Comparison of ENCODE assay signal across 27 cellular contexts in the genomic region with DNA sequence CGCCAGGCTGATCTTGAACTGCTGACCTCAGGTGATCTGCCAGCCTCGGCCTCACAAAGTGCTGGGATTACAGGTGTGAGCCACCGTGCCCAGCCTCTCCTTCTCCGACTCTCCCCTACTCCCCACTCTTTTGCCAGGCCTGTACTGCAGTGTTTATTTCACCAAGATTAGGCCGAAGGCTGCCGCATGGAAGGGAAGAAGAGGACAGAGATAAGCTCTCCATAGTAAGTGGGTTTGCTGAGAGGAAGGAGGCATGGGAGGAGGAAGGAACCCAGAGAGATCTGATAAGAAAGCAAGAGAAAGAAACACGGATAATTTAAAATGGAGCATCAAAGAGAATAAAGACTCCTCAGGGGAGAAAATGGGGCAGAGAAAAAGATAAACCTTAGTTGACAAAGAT.
"Had no signal": no experiment of that assay in that cellular context is flagged by ENCODE, and none has a peak within 500 bp of the region (broad histone marks: within the 10 kb centered on the region; RNA-seq: fewer than 3 reads in every experiment).

No MANE protein-coding gene starts in this region.

- DNase-seq: activated CD4-positive, alpha-beta T cell treated with anti-CD3 and anti-CD28 coated beads for 36 hours; activated CD4-positive, CD25-positive, alpha-beta regulatory T cell; activated CD8-positive, alpha-beta memory T cell treated with anti-CD3 and anti-CD28 coated beads, Interleukin-2, amount 10 ng/mL, durations not matched to agents 7 days and 5 days; activated CD8-positive, alpha-beta T cell treated with anti-CD3 and anti-CD28 coated beads, Interleukin-2, amount 10 ng/mL, durations not matched to agents 7 days and 5 days; activated effector memory CD4-positive, alpha-beta T cell treated with Interleukin-2 at 50 U/mL for 16 hours; activated naive CD4-positive, alpha-beta T cell treated with Interleukin-2 at 50 U/mL for 16 hours; activated T-cell treated with anti-CD3 and anti-CD28 coated beads, Interleukin-2, amount 50 U/mL, for 48 hours; anterior cingulate cortex; cerebellar nuclear complex; colonic mucosa; effector memory CD4-positive, alpha-beta T cell; islet precursor cell; left cardiac atrium; mammary epithelial cell; stimulated activated CD4-positive, alpha-beta T cell treated with anti-CD3 and anti-CD28 coated beads, Interleukin-1b, Interleukin-23, amount 100 ng/mL, for 48 hours; stimulated activated CD4-positive, alpha-beta T cell treated with anti-CD3 and anti-CD28 coated beads, Interleukin-4, amount 100 ng/mL, for 4 hours; T-helper 1 cell; thyroid gland; upper lobe of left lung had no signal

- ATAC-seq: activated CD4-positive, alpha-beta T cell treated with anti-CD3 and anti-CD28 coated beads for 36 hours; activated CD8-positive, alpha-beta memory T cell treated with anti-CD3 and anti-CD28 coated beads, Interleukin-2, amount 10 ng/mL, durations not matched to agents 7 days and 5 days; activated CD8-positive, alpha-beta T cell treated with anti-CD3 and anti-CD28 coated beads, Interleukin-2, amount 10 ng/mL, durations not matched to agents 7 days and 5 days; gastroesophageal sphincter; left cardiac atrium; psoas muscle had no signal

- H3K36me3 Mint-ChIP-seq: activated CD8-positive, alpha-beta memory T cell treated with anti-CD3 and anti-CD28 coated beads, Interleukin-2, amount 10 ng/mL, durations not matched to agents 7 days and 5 days; activated naive CD8-positive, alpha-beta T cell had no signal

- H3K27me3 Mint-ChIP-seq: activated CD8-positive, alpha-beta memory T cell treated with anti-CD3 and anti-CD28 coated beads, Interleukin-2, amount 10 ng/mL, durations not matched to agents 7 days and 5 days; activated naive CD8-positive, alpha-beta T cell; stimulated activated naive CD8-positive, alpha-beta T cell treated with anti-CD3 and anti-CD28 coated beads, Interleukin-15, Interleukin-2, amounts not matched to agents 100 ng/mL and 50 ng/mL, for 24 hours had no signal

- H3K4me3 Mint-ChIP-seq: activated CD4-positive, alpha-beta T cell treated with anti-CD3 and anti-CD28 coated beads for 36 hours; activated CD8-positive, alpha-beta memory T cell treated with anti-CD3 and anti-CD28 coated beads, Interleukin-2, amount 10 ng/mL, durations not matched to agents 7 days and 5 days; activated CD8-positive, alpha-beta T cell treated with anti-CD3 and anti-CD28 coated beads, Interleukin-2, amount 10 ng/mL, durations not matched to agents 7 days and 5 days; activated naive CD8-positive, alpha-beta T cell; brain; nephron; stimulated activated naive CD8-positive, alpha-beta T cell treated with anti-CD3 and anti-CD28 coated beads, Interleukin-15, Interleukin-2, amounts not matched to agents 100 ng/mL and 50 ng/mL, for 24 hours; T-helper 2 cell treated with Interferon-gamma antibody and Interleukin-4, amounts not matched to agents 5 μg/mL and 100 μg/mL, for 36 hours had no signal

- H3K27ac Mint-ChIP-seq: activated CD4-positive, alpha-beta T cell treated with anti-CD3 and anti-CD28 coated beads for 36 hours; activated CD8-positive, alpha-beta memory T cell treated with anti-CD3 and anti-CD28 coated beads, Interleukin-2, amount 10 ng/mL, durations not matched to agents 7 days and 5 days; activated CD8-positive, alpha-beta T cell treated with anti-CD3 and anti-CD28 coated beads, Interleukin-2, amount 10 ng/mL, durations not matched to agents 7 days and 5 days; activated naive CD8-positive, alpha-beta T cell; nephron; stimulated activated naive CD8-positive, alpha-beta T cell treated with anti-CD3 and anti-CD28 coated beads, Interleukin-15, Interleukin-2, amounts not matched to agents 100 ng/mL and 50 ng/mL, for 24 hours had no signal

- H3K9me3 Mint-ChIP-seq: brain; nephron; stimulated activated naive CD8-positive, alpha-beta T cell treated with anti-CD3 and anti-CD28 coated beads, Interleukin-15, Interleukin-2, amounts not matched to agents 100 ng/mL and 50 ng/mL, for 24 hours; T-helper 2 cell treated with Interferon-gamma antibody and Interleukin-4, amounts not matched to agents 5 μg/mL and 100 μg/mL, for 36 hours had no signal

- FAIRE-seq: TTC549 had no signal
